Comparison of ENCODE assay signal across 1 cellular context in the genomic region with DNA sequence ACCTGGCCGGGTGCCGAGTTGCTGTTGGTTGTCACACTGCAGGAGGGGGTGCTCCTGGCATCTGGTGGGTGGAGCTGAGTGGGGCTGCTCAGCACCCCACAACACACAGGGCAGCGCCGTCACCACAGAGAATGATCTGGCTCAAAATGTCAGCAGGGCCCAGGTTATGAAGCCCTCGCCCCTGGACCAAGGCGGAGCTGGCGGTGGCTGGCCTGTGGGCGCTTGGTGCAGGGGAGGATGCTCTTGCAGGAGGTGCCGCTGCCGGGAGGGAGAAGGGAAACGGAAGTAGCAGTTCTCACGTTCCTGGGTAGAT.
TF ChIP-seq lines count a peak whose summit lies in the region.

No MANE protein-coding gene starts in this region.

TF ChIP-seq in H1, 55 proteins besides CTCF, POLR2A, EP300 and RAD21:
- TF ChIP-seq HDAC6 (IDR thresholded peaks at IDR 0.05; ENCODE audit: low read depth, low read length) (no peak), POLR2AphosphoS5 (IDR thresholded peaks at IDR 0.05; ENCODE audit: low read depth, low read length) (0 out of 2 replicates have a peak, but pooled peaks have one; percentile 5)
TF ChIP-seq in H1: peak in this region for 1.
